In the genomic region with DNA sequence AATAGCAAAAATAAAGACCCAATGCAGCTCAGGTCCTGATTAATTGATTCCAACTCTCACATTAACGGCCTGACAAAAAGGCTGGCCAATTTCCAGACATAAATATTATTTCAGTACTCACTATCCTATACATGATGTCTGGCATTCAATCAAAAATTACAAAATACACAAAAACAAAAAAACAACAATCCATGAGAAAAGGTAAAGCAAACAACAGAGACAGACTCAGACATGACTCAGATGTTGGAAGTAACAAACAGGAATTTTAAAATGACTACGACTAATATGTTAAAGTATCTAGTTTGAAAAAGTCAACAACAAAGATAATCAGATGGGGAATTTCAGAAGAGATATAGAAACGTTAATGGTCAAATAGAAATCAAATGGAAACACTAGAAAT, we compare ENCODE assay signal across 18 cellular contexts.
"Had no signal": no experiment of that assay in that cellular context is flagged by ENCODE, and none has a peak within 500 bp of the region (broad histone marks: within the 10 kb centered on the region; RNA-seq: fewer than 3 reads in every experiment).

No MANE protein-coding gene starts in this region.

- H3K4me1 ChIP-seq: foreskin keratinocyte, parathyroid adenoma, upper lobe of left lung had no signal

- ATAC-seq: activated T-helper 17 cell treated with anti-CD3 and anti-CD28 coated beads, Interleukin-2, amount 50 U/mL, for 72 hours; foreskin keratinocyte; left lobe of liver; natural killer cell treated with Interleukin-12 subunit alpha and Interleukin-12 subunit beta and Interleukin-15 and Interleukin-18, amount 100 ng/mL, for 72 hours; sciatic nerve; stimulated activated naive B cell treated with anti-CD40 and anti-IgM and Interleukin-4, amounts not matched to agents 10 μg/mL and 1 μg/mL and 100 μg/mL, for 72 hours had no signal

- H3K9me3 ChIP-seq: thoracic aorta had no signal

- H3K79me2 ChIP-seq: parathyroid adenoma had no signal

- DNase-seq: activated CD4-positive, alpha-beta T cell treated with anti-CD3 and anti-CD28 coated beads, Interleukin-2, amount 50 U/mL, for 4 hours; activated naive CD4-positive, alpha-beta T cell treated with Interleukin-2 at 50 U/mL for 16 hours; activated naive CD8-positive, alpha-beta T cell treated with anti-CD3 and anti-CD28 coated beads, Interleukin-2, amount 10 ng/mL, durations not matched to agents 7 days and 5 days; activated T-cell treated with anti-CD3 and anti-CD28 coated beads for 4 hours; brain microvascular endothelial cell; effector CD4-positive, alpha-beta T cell; hippocampal formation; stimulated activated naive B cell treated with anti-CD40 and anti-IgM and Interleukin-4, amounts not matched to agents 10 μg/mL and 1 μg/mL and 100 μg/mL, for 72 hours; upper lobe of left lung had no signal

- H3K4me3 ChIP-seq: lung, thoracic aorta, upper lobe of left lung had no signal

- H2AFZ ChIP-seq: parathyroid adenoma had no signal

- H3K27me3 ChIP-seq: brain microvascular endothelial cell, foreskin keratinocyte, upper lobe of left lung had no signal

- H3K36me3 ChIP-seq: brain microvascular endothelial cell, thoracic aorta, upper lobe of left lung had no signal

- H3K9ac ChIP-seq: parathyroid adenoma had no signal

- H3K27ac ChIP-seq: brain microvascular endothelial cell, foreskin keratinocyte, parathyroid adenoma, thoracic aorta, upper lobe of left lung had no signal

- FAIRE-seq: islet of Langerhans had no signal
